2 cellular contexts compared by ENCODE assay signal in genomic region chr1:54246097-54246721, GRCh38.
TF ChIP-seq lines count a peak whose summit lies in the region.

No MANE protein-coding gene starts in this region.

TF ChIP-seq in H1, 55 proteins besides CTCF, POLR2A, EP300 and RAD21:
- no peak for TF ChIP-seq JUND (IDR thresholded peaks at IDR 0.05; ENCODE audit: low read length)
- TF ChIP-seq, protein P1, sequence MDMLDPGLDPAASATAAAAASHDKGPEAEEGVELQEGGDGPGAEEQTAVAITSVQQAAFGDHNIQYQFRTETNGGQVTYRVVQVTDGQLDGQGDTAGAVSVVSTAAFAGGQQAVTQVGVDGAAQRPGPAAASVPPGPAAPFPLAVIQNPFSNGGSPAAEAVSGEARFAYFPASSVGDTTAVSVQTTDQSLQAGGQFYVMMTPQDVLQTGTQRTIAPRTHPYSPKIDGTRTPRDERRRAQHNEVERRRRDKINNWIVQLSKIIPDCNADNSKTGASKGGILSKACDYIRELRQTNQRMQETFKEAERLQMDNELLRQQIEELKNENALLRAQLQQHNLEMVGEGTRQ (IDR thresholded peaks at IDR 0.05; ENCODE audit: low read length) = no peak
- TF ChIP-seq TAF1 (IDR thresholded peaks at IDR 0.05; ENCODE audit: low read depth, low read length) = no peak
- no peak for TF ChIP-seq HDAC2 (IDR thresholded peaks at IDR 0.05; ENCODE audit: borderline replicate concordance in 1 of 2, low read depth in 2 of 2, low read length in 2 of 2)
- TF ChIP-seq CHD2 (IDR thresholded peaks at IDR 0.05; ENCODE audit: low read length) = no peak
- no peak for TF ChIP-seq EZH2 (IDR thresholded peaks at IDR 0.05; ENCODE audit: low read depth, low read length, severe bottlenecking)
- no peak for TF ChIP-seq BRCA1 (IDR thresholded peaks at IDR 0.05; ENCODE audit: low read depth, low read length)
- no peak for TF ChIP-seq KDM5A (IDR thresholded peaks at IDR 0.05; ENCODE audit: low read length)
- TF ChIP-seq ZNF274 (IDR thresholded peaks at IDR 0.05; ENCODE audit: borderline replicate concordance, extremely low read depth, low read length) = no peak
- no peak for TF ChIP-seq SP1 (IDR thresholded peaks at IDR 0.05; ENCODE audit: low read depth, low read length)
- no peak for TF ChIP-seq ASH2L (IDR thresholded peaks at IDR 0.05; ENCODE audit: low read length)
- no peak for TF ChIP-seq POU5F1 (IDR thresholded peaks at IDR 0.05; ENCODE audit: low read depth, low read length)
- no peak for TF ChIP-seq JUN (IDR thresholded peaks at IDR 0.05; ENCODE audit: low read depth, low read length)

TF ChIP-seq in HepG2, 621 proteins besides CTCF, POLR2A, EP300 and RAD21:
- TF ChIP-seq MAF1 (CRISPR knock-in tag; IDR thresholded peaks at IDR 0.05; ENCODE audit: borderline replicate concordance) (no peak), RBM22 (optimal IDR thresholded peaks at IDR 0.05; ENCODE audit: low read length) (no peak), KLF13 (CRISPR knock-in tag; IDR thresholded peaks at IDR 0.05) (no peak), ATF5 (CRISPR knock-in tag; IDR thresholded peaks at IDR 0.05; ENCODE audit: low read depth) (no peak), RXRB (CRISPR knock-in tag; IDR thresholded peaks at IDR 0.05; ENCODE audit: borderline replicate concordance) (no peak), RNF219 (CRISPR knock-in tag; IDR thresholded peaks at IDR 0.05) (no peak), NR2F6 (IDR thresholded peaks at IDR 0.05) (no peak), NR2F6 (CRISPR knock-in tag; IDR thresholded peaks at IDR 0.05) (no peak), ZNF782 (CRISPR knock-in tag; IDR thresholded peaks at IDR 0.05; ENCODE audit: borderline replicate concordance) (no peak), ISL2 (CRISPR knock-in tag; IDR thresholded peaks at IDR 0.05) (no peak), NFE2 (CRISPR knock-in tag; IDR thresholded peaks at IDR 0.05) (no peak), ZKSCAN5 (CRISPR knock-in tag; IDR thresholded peaks at IDR 0.05) (no peak), STAG1 (CRISPR knock-in tag; IDR thresholded peaks at IDR 0.05) (no peak), SMC3 (IDR thresholded peaks at IDR 0.05; ENCODE audit: low read length) (no peak), DZIP1 (CRISPR knock-in tag; IDR thresholded peaks at IDR 0.05) (no peak)
- TF ChIP-seq, protein P2, sequence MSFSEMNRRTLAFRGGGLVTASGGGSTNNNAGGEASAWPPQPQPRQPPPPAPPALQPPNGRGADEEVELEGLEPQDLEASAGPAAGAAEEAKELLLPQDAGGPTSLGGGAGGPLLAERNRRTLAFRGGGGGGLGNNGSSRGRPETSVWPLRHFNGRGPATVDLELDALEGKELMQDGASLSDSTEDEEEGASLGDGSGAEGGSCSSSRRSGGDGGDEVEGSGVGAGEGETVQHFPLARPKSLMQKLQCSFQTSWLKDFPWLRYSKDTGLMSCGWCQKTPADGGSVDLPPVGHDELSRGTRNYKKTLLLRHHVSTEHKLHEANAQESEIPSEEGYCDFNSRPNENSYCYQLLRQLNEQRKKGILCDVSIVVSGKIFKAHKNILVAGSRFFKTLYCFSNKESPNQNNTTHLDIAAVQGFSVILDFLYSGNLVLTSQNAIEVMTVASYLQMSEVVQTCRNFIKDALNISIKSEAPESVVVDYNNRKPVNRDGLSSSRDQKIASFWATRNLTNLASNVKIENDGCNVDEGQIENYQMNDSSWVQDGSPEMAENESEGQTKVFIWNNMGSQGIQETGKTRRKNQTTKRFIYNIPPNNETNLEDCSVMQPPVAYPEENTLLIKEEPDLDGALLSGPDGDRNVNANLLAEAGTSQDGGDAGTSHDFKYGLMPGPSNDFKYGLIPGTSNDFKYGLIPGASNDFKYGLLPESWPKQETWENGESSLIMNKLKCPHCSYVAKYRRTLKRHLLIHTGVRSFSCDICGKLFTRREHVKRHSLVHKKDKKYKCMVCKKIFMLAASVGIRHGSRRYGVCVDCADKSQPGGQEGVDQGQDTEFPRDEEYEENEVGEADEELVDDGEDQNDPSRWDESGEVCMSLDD (CRISPR knock-in tag; IDR thresholded peaks at IDR 0.05; ENCODE audit: borderline replicate concordance) = no peak
- TF ChIP-seq, protein P3, sequence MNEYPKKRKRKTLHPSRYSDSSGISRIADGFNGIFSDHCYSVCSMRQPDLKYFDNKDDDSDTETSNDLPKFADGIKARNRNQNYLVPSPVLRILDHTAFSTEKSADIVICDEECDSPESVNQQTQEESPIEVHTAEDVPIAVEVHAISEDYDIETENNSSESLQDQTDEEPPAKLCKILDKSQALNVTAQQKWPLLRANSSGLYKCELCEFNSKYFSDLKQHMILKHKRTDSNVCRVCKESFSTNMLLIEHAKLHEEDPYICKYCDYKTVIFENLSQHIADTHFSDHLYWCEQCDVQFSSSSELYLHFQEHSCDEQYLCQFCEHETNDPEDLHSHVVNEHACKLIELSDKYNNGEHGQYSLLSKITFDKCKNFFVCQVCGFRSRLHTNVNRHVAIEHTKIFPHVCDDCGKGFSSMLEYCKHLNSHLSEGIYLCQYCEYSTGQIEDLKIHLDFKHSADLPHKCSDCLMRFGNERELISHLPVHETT (CRISPR knock-in tag; conservative IDR thresholded peaks at IDR 0.05) = no peak
- TF ChIP-seq, protein P1 (IDR thresholded peaks at IDR 0.05; ENCODE audit: low read depth, low read length) = no peak
- TF ChIP-seq, protein P1 (CRISPR knock-in tag; IDR thresholded peaks at IDR 0.05; ENCODE audit: borderline replicate concordance) = no peak
- TF ChIP-seq, protein P4, sequence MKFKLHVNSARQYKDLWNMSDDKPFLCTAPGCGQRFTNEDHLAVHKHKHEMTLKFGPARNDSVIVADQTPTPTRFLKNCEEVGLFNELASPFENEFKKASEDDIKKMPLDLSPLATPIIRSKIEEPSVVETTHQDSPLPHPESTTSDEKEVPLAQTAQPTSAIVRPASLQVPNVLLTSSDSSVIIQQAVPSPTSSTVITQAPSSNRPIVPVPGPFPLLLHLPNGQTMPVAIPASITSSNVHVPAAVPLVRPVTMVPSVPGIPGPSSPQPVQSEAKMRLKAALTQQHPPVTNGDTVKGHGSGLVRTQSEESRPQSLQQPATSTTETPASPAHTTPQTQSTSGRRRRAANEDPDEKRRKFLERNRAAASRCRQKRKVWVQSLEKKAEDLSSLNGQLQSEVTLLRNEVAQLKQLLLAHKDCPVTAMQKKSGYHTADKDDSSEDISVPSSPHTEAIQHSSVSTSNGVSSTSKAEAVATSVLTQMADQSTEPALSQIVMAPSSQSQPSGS (CRISPR knock-in tag; IDR thresholded peaks at IDR 0.05) = no peak
